19 cellular contexts compared by ENCODE assay signal in the genomic region with DNA sequence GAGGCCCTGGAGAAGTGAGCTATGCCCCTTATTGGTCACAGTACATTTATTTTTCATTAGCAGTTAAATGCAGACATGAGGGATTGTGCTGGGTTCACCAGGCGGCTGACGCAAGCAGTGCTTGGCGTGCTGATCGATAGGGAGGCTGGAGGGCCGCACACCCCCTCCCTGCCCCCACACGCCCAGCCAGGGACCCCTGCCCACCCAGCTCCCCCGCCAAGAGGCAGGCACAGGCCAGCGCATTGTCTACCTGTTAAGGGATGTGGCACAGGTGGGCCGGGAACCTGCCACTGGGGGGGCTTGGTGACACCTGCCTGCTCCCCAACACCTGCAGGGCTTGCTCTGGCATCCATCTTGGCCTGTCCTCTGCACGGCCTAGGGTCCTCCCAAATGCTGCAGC. TPM values are rescaled to one million over a fixed set of nuclear protein-coding genes. Genes with fewer than 3 reads are reported as not detected.
A peak's percentile ranks its signal among the peaks of the same experiment; 100 is the strongest.
DNase-seq lines count a peak whose midpoint lies in the region; ATAC-seq lines count a peak whose summit lies in the region.
"Had no signal": no experiment of that assay in that cellular context is flagged by ENCODE, and none has a peak within 500 bp of the region (broad histone marks: within the 10 kb centered on the region; RNA-seq: fewer than 3 reads in every experiment).

No MANE protein-coding gene starts in this region.

- no peak for ATAC-seq in Right ventricle myocardium inferior
- no peak for ATAC-seq in left cardiac atrium
- ATAC-seq in GM18909 (IDR thresholded peaks at IDR 0.05; ENCODE audit: poor library complexity, unreplicated experiment) = no peak
- no peak for ATAC-seq in GM21381 (IDR thresholded peaks at IDR 0.05; ENCODE audit: unreplicated experiment)
- ATAC-seq: A549; CD8-positive, alpha-beta T cell had no signal

- H3K27ac ChIP-seq in angular gyrus (ENCODE audit: low read depth, low read length) (peak overlapping the region; percentile 66), temporal lobe (ENCODE audit: low read depth, low read length) (peak overlapping the region; percentile 38)
- H3K27ac ChIP-seq: 22Rv1; A549; BLaER1 treated with 17β-estradiol and CSF1 and Interleukin-3, amounts not matched to agents 10 nM and 100 nM; C4-2B had no signal

- intact Hi-C loops in Right ventricle myocardium inferior (cut with DNase I) = no loop called here
- intact Hi-C loops in left cardiac atrium (cut with DNase I) = no loop called here

- DNase-seq in Right ventricle myocardium inferior (ENCODE audit: missing footprints) (peak; percentile 32), left cardiac atrium (no peak)
- DNase-seq: AML-193; Caco-2; Calu3; CD4-positive, alpha-beta T cell; CD8-positive, alpha-beta T cell; DMS79 treated with DMSO at 0.1 percent for 48 hours; GF-D8 had no signal

RNA-seq across cellular contexts. Expression of gene HK3, which starts 39.2 kb away (rescaled TPM):
- total RNA-seq in Right ventricle myocardium inferior (6.4 TPM), left cardiac atrium (10 to 100 TPM in 1 of 2 donors, 1 to 10 TPM in 1; 9.2 to 16.8 TPM), temporal lobe (0.49 TPM)
- total RNA-seq: A172; CD8-positive, alpha-beta T cell had no signal

RNA-seq across cellular contexts. Expression of gene UNC5A, which starts 49.6 kb away (rescaled TPM):
- total RNA-seq in Right ventricle myocardium inferior (0.08 TPM), left cardiac atrium (under 1 TPM; 0.35 to 0.50 TPM), temporal lobe (6.6 TPM)
- total RNA-seq: B cell; Caco-2; CD4-positive, alpha-beta T cell; CD8-positive, alpha-beta T cell had no signal
